Comparison of ENCODE assay signal across 20 cellular contexts in the genomic region with DNA sequence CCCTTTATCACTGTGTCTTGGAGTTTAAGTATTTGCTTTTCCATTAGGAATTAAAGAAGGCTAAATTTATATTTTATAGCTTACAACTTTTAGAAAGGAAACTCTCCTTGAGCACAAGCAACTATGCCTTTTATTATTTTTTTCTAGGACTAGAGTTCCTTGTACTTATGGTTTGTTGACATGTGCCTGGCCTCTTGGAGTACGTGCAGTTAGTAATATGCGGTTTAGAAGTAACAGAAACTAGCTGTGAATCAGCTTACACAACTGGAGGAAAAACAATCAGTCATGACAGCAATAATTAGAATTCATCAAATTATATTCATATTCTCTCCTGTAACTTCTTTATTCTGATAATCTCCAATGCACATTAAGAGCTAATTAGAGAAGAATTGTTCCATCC.
"Had no signal": no experiment of that assay in that cellular context is flagged by ENCODE, and none has a peak within 500 bp of the region (broad histone marks: within the 10 kb centered on the region; RNA-seq: fewer than 3 reads in every experiment).

No MANE protein-coding gene starts in this region.

- H3K27me3 Mint-ChIP-seq: dendritic cell treated with granulocyte-macrophage colony-stimulating factor and Interleukin-4, amounts not matched to agents 40 ng/mL and 50 ng/mL, for 4 days; naive thymus-derived CD4-positive, alpha-beta T cell; type B pancreatic cell had no signal

- ATAC-seq: gastroesophageal sphincter; left cardiac atrium; left ventricle myocardium superior; naive thymus-derived CD4-positive, alpha-beta T cell; psoas muscle; sciatic nerve had no signal

- H3K27ac Mint-ChIP-seq: dendritic cell treated with granulocyte-macrophage colony-stimulating factor and Interleukin-4, amounts not matched to agents 40 ng/mL and 50 ng/mL, for 4 days; naive thymus-derived CD4-positive, alpha-beta T cell; nephron progenitor cell had no signal

- DNase-seq: esophagus squamous epithelium; foreskin fibroblast; glutamatergic neuron; kidney; left cardiac atrium; left ventricle myocardium superior; mesendoderm; naive thymus-derived CD4-positive, alpha-beta T cell; nephron progenitor cell; psoas muscle; stimulated activated CD4-positive, alpha-beta T cell treated with anti-CD3 and anti-CD28 coated beads, Interleukin-2, amount 100 ng/mL, for 24 hours; stimulated activated CD4-positive, alpha-beta T cell treated with anti-CD3 and anti-CD28 coated beads, Interleukin-4, amount 100 ng/mL, for 4 hours; stimulated activated naive CD4-positive, alpha-beta T cell; stomach; substantia nigra had no signal

- H3K36me3 ChIP-seq: esophagus squamous epithelium, gastroesophageal sphincter, stomach had no signal

- H3K4me1 Mint-ChIP-seq: naive thymus-derived CD4-positive, alpha-beta T cell; nephron progenitor cell had no signal

- H3K9me3 ChIP-seq: esophagus squamous epithelium, gastroesophageal sphincter, psoas muscle, stomach had no signal

- H3K4me3 ChIP-seq: esophagus squamous epithelium, gastroesophageal sphincter, lung, psoas muscle, stomach had no signal

- H3K4me1 ChIP-seq: psoas muscle, stomach had no signal

- H3K9me3 Mint-ChIP-seq: dendritic cell treated with granulocyte-macrophage colony-stimulating factor and Interleukin-4, amounts not matched to agents 40 ng/mL and 50 ng/mL, for 4 days had no signal

- H3K4me3 Mint-ChIP-seq: dendritic cell treated with granulocyte-macrophage colony-stimulating factor and Interleukin-4, amounts not matched to agents 40 ng/mL and 50 ng/mL, for 4 days; naive thymus-derived CD4-positive, alpha-beta T cell; nephron progenitor cell had no signal

- H3K36me3 Mint-ChIP-seq: naive thymus-derived CD4-positive, alpha-beta T cell had no signal

- H3K27me3 ChIP-seq: esophagus squamous epithelium, gastroesophageal sphincter, stomach had no signal

- H3K27ac ChIP-seq: gastroesophageal sphincter, psoas muscle, stomach had no signal
